11 cellular contexts compared by ENCODE assay signal in the genomic region with DNA sequence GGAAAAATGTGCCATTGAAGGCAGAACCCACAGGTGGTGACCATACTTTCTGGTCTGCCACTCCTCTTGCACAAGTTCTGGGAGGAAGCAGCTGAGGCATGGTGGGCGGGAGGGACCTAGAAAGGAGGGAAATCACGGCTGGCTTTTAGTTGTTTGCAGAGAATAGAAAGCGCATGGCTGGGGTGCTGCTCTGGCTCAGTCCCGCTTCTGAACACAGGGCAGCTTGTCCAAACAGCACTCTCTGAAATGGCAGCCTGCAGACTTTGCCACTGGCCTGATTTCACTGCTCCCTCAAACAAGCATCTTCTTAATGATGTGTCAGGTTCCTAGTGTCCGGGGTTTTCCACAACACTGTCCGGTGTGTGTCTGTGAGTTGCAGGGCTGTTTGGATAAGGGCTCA.
DNase-seq lines count a peak whose midpoint lies in the region; ATAC-seq and TF ChIP-seq lines count a peak whose summit lies in the region.
"Had no signal": no experiment of that assay in that cellular context is flagged by ENCODE, and none has a peak within 500 bp of the region (broad histone marks: within the 10 kb centered on the region; RNA-seq: fewer than 3 reads in every experiment).

No MANE protein-coding gene starts in this region.

- H3K27ac ChIP-seq in osteoblast (ENCODE audit: low read depth, low read length), result peak overlapping the region; percentile 99
- H3K27ac ChIP-seq: KMS-11 had no signal

- ATAC-seq in HG03045 (IDR thresholded peaks at IDR 0.05; ENCODE audit: unreplicated experiment) (no peak), HG02763 (IDR thresholded peaks at IDR 0.05; ENCODE audit: unreplicated experiment) (no peak), GM18873 (IDR thresholded peaks at IDR 0.05; ENCODE audit: low FRiP score, unreplicated experiment) (no peak)
- ATAC-seq: stimulated activated naive CD8-positive, alpha-beta T cell treated with anti-CD3 and anti-CD28 coated beads, Interleukin-15, Interleukin-2, amounts not matched to agents 100 U/mL and 50 U/mL, for 24 hours had no signal

- DNase-seq in Ammon's horn (ENCODE audit: low spot score) (peak; percentile 32), NB4 (ENCODE audit: low read depth) (peak; percentile 50), fibroblast of mammary gland (ENCODE audit: low read depth) (peak; percentile 71), osteoblast (ENCODE audit: insufficient read length, low spot score, missing footprints) (peak; percentile 61)
- DNase-seq in activated T-helper 2 cell treated with anti-CD3 and anti-CD28 coated beads, Interferon-gamma antibody, Interleukin-2, Interleukin-4, amounts not matched to agents 10 μg/mL and 5 μg/mL and 100 μg/mL, durations not matched to agents 14 hours and 24 hours and 36 hours (ENCODE audit: low spot score), result no peak
- DNase-seq: amygdala; stimulated activated naive CD8-positive, alpha-beta T cell treated with anti-CD3 and anti-CD28 coated beads, Interleukin-15, Interleukin-2, amounts not matched to agents 100 U/mL and 50 U/mL, for 24 hours had no signal

- H3K27ac Mint-ChIP-seq in activated T-helper 2 cell treated with anti-CD3 and anti-CD28 coated beads, Interferon-gamma antibody, Interleukin-2, Interleukin-4, amounts not matched to agents 10 μg/mL and 5 μg/mL and 100 μg/mL, durations not matched to agents 14 hours and 24 hours and 36 hours, result no peak overlapping the region

- peaks cover 64% of the 10 kb centered on the region for H3K36me3 Mint-ChIP-seq in activated T-helper 2 cell treated with anti-CD3 and anti-CD28 coated beads, Interferon-gamma antibody, Interleukin-2, Interleukin-4, amounts not matched to agents 10 μg/mL and 5 μg/mL and 100 μg/mL, durations not matched to agents 14 hours and 24 hours and 36 hours (ENCODE audit: low read depth)

- H3K4me2 ChIP-seq in osteoblast (ENCODE audit: insufficient read depth, low read length), result peak overlapping the region; percentile 23
- H3K4me2 ChIP-seq: KMS-11 had no signal

- TF ChIP-seq CTCF in NB4 (IDR thresholded peaks at IDR 0.05; ENCODE audit: low read depth, low read length) (no peak), fibroblast of mammary gland (conservative IDR thresholded peaks at IDR 0.05; ENCODE audit: control insufficient read depth, insufficient read depth, low read depth, low read length) (no peak), osteoblast (IDR thresholded peaks at IDR 0.05; ENCODE audit: extremely low read depth, low read depth, low read length) (no peak)

- H4K20me1 ChIP-seq in osteoblast (ENCODE audit: insufficient read depth, low read length), result no peaks in the 10 kb centered on the region

- no peaks in the 10 kb centered on the region for H3K27me3 ChIP-seq in osteoblast (ENCODE audit: insufficient read depth, low read length)

- H3K9me3 ChIP-seq in osteoblast (ENCODE audit: low read depth, low read length), result no peaks in the 10 kb centered on the region

- H3K36me3 ChIP-seq in osteoblast (ENCODE audit: insufficient read depth, low read length), result peaks cover 88% of the 10 kb centered on the region

- H2AFZ ChIP-seq in osteoblast (ENCODE audit: low read length), result no peak overlapping the region

- H3K4me1 ChIP-seq in osteoblast (ENCODE audit: insufficient read depth, low read length), result peaks cover 54% of the 10 kb centered on the region

- H3K27me3 Mint-ChIP-seq in activated T-helper 2 cell treated with anti-CD3 and anti-CD28 coated beads, Interferon-gamma antibody, Interleukin-2, Interleukin-4, amounts not matched to agents 10 μg/mL and 5 μg/mL and 100 μg/mL, durations not matched to agents 14 hours and 24 hours and 36 hours (ENCODE audit: low read depth), result no peaks in the 10 kb centered on the region

- no peak overlapping the region for H3K4me3 Mint-ChIP-seq in activated T-helper 2 cell treated with anti-CD3 and anti-CD28 coated beads, Interferon-gamma antibody, Interleukin-2, Interleukin-4, amounts not matched to agents 10 μg/mL and 5 μg/mL and 100 μg/mL, durations not matched to agents 14 hours and 24 hours and 36 hours (ENCODE audit: low read depth)

- H3K4me3 ChIP-seq in NB4 (ENCODE audit: low read depth, low read length), result no peak overlapping the region
- no peak overlapping the region for H3K4me3 ChIP-seq in fibroblast of mammary gland (ENCODE audit: control insufficient read depth, low read depth, low read length)
- H3K4me3 ChIP-seq in osteoblast (ENCODE audit: insufficient read depth, low read length), result no peak overlapping the region

- TF ChIP-seq POLR2A in NB4 (IDR thresholded peaks at IDR 0.05; ENCODE audit: extremely low read depth, insufficient read length), result no peak

- no peaks in the 10 kb centered on the region for H3K9me3 Mint-ChIP-seq in activated T-helper 2 cell treated with anti-CD3 and anti-CD28 coated beads, Interferon-gamma antibody, Interleukin-2, Interleukin-4, amounts not matched to agents 10 μg/mL and 5 μg/mL and 100 μg/mL, durations not matched to agents 14 hours and 24 hours and 36 hours

- peaks cover 73% of the 10 kb centered on the region for H3K79me2 ChIP-seq in osteoblast (ENCODE audit: insufficient read depth, low read length)

- H3K4me1 Mint-ChIP-seq in activated T-helper 2 cell treated with anti-CD3 and anti-CD28 coated beads, Interferon-gamma antibody, Interleukin-2, Interleukin-4, amounts not matched to agents 10 μg/mL and 5 μg/mL and 100 μg/mL, durations not matched to agents 14 hours and 24 hours and 36 hours (ENCODE audit: low read depth), result peaks cover 21% of the 10 kb centered on the region

- intact Hi-C loops in activated T-helper 2 cell treated with anti-CD3 and anti-CD28 coated beads, Interferon-gamma antibody, Interleukin-2, Interleukin-4, amounts not matched to agents 10 μg/mL and 5 μg/mL and 100 μg/mL, durations not matched to agents 14 hours and 24 hours and 36 hours (cut with micrococcal nuclease), result no loop called here
